ENCODE assay signal across 8 cellular contexts in genomic region chr1:161523817-161524741, GRCh38. TPM values are rescaled to one million over a fixed set of nuclear protein-coding genes. Genes with fewer than 3 reads are reported as not detected.
DNase-seq lines count a peak whose midpoint lies in the region; ATAC-seq and TF ChIP-seq lines count a peak whose summit lies in the region.
"Not testable (repeated sequence)": the region's sequence is repeated elsewhere in the genome, so short reads cannot be mapped to it uniquely, and the experiment has no call there.

Gene HSPA6 (plus strand): TSS chr1:161524540. CDS start chr1:161524659, 119 bp downstream.

- not testable (repeated sequence) for H3F3A ChIP-seq in neural progenitor cell (ENCODE audit: low read depth)

- H3K4me3 ChIP-seq in HFF-Myc (replicated peaks; ENCODE audit: low read depth, low read length) (peak within 1 kb of the TSS; percentile 58), neural progenitor cell (peak within 1 kb of the TSS; percentile 90)

- peak within 1 kb of the TSS; percentile 73 for H2AFZ ChIP-seq in neural progenitor cell (replicated peaks)

- TF ChIP-seq CTCF in HFF-Myc (IDR thresholded peaks at IDR 0.05; ENCODE audit: low read depth, low read length, missing control alignments); neural progenitor cell (IDR thresholded peaks at IDR 0.05): not testable (repeated sequence)

- H3K36me3 ChIP-seq in neural progenitor cell: not testable (repeated sequence)

- ATAC-seq in activated naive CD4-positive, alpha-beta T cell treated with anti-CD3 and anti-CD28 coated beads, Interleukin-2, amount 50 U/mL, for 72 hours: peak; percentile 77 to 86

- H3K4me3 Mint-ChIP-seq in neural progenitor cell: peak within 1 kb of the TSS; percentile 92
- peak within 1 kb of the TSS; percentile 83 for H3K4me3 Mint-ChIP-seq in stimulated activated naive CD8-positive, alpha-beta T cell treated with anti-CD3 and anti-CD28 coated beads, Interleukin-15, Interleukin-2, amounts not matched to agents 100 ng/mL and 50 ng/mL, for 24 hours

- H3K27ac ChIP-seq in neural progenitor cell: not testable (repeated sequence)

- H3K79me2 ChIP-seq in neural progenitor cell (ENCODE audit: low read depth): not testable (repeated sequence)

- H3K36me3 Mint-ChIP-seq in activated naive CD4-positive, alpha-beta T cell treated with anti-CD3 and anti-CD28 coated beads, Interleukin-2, amount 50 U/mL, for 72 hours; neural progenitor cell; stimulated activated naive CD8-positive, alpha-beta T cell treated with anti-CD3 and anti-CD28 coated beads, Interleukin-15, Interleukin-2, amounts not matched to agents 100 ng/mL and 50 ng/mL, for 24 hours (ENCODE audit: low read depth): not testable (repeated sequence)

- peak within 1 kb of the TSS; percentile 94 to 100 for H3K27ac Mint-ChIP-seq in activated naive CD4-positive, alpha-beta T cell treated with anti-CD3 and anti-CD28 coated beads, Interleukin-2, amount 50 U/mL, for 72 hours
- H3K27ac Mint-ChIP-seq in neural progenitor cell: peak within 1 kb of the TSS; percentile 96
- peak within 1 kb of the TSS; percentile 88 for H3K27ac Mint-ChIP-seq in stimulated activated naive CD8-positive, alpha-beta T cell treated with anti-CD3 and anti-CD28 coated beads, Interleukin-15, Interleukin-2, amounts not matched to agents 100 ng/mL and 50 ng/mL, for 24 hours

- DNase-seq in EL: peak; percentile 79
- DNase-seq in HFF-Myc (ENCODE audit: extremely low read depth, low read depth): peak; percentile 58
- peak; percentile 51 for DNase-seq in NCI-H1105 (lab: John Stamatoyannopoulos, UW)
- DNase-seq in SW 1271 (lab: John Stamatoyannopoulos, UW): peak; percentile 14 to 67
- DNase-seq in activated naive CD4-positive, alpha-beta T cell treated with anti-CD3 and anti-CD28 coated beads, Interleukin-2, amount 50 U/mL, for 72 hours (ENCODE audit: low spot score in 2 of 2): peak; percentile 80 to 81
- peak; percentile 62 for DNase-seq in germinal center (ENCODE audit: low spot score)
- peak; percentile 81 for DNase-seq in neural progenitor cell (ENCODE audit: low spot score)

- peaks cover 58% of the 10 kb centered on the region for H3K27me3 ChIP-seq in neural progenitor cell

- H3K4me1 Mint-ChIP-seq in neural progenitor cell: not testable (repeated sequence)
- peaks cover 11% of the 10 kb centered on the region for H3K4me1 Mint-ChIP-seq in stimulated activated naive CD8-positive, alpha-beta T cell treated with anti-CD3 and anti-CD28 coated beads, Interleukin-15, Interleukin-2, amounts not matched to agents 100 ng/mL and 50 ng/mL, for 24 hours (ENCODE audit: low read depth)

- not testable (repeated sequence) for H4K20me1 ChIP-seq in neural progenitor cell (ENCODE audit: low read depth)

- peak within 1 kb of the TSS; percentile 78 for H3K4me2 ChIP-seq in neural progenitor cell

- H3K9me3 ChIP-seq in neural progenitor cell (ENCODE audit: low read depth): not testable (repeated sequence)

- H3K4me1 ChIP-seq in neural progenitor cell: not testable (repeated sequence)

- not testable (repeated sequence) for H3K9me3 Mint-ChIP-seq in activated naive CD4-positive, alpha-beta T cell treated with anti-CD3 and anti-CD28 coated beads, Interleukin-2, amount 50 U/mL, for 72 hours; neural progenitor cell; stimulated activated naive CD8-positive, alpha-beta T cell treated with anti-CD3 and anti-CD28 coated beads, Interleukin-15, Interleukin-2, amounts not matched to agents 100 ng/mL and 50 ng/mL, for 24 hours

- H3K9ac ChIP-seq in neural progenitor cell: not testable (repeated sequence)

- H3K27me3 Mint-ChIP-seq in neural progenitor cell (ENCODE audit: insufficient read depth, low read depth): peaks cover 24% of the 10 kb centered on the region
- peaks cover 18% of the 10 kb centered on the region for H3K27me3 Mint-ChIP-seq in stimulated activated naive CD8-positive, alpha-beta T cell treated with anti-CD3 and anti-CD28 coated beads, Interleukin-15, Interleukin-2, amounts not matched to agents 100 ng/mL and 50 ng/mL, for 24 hours

RNA-seq across cellular contexts. Expression of gene HSPA6, which starts in this region (rescaled TPM):
- under 1 TPM; 0.31 to 0.61 TPM for total RNA-seq in activated naive CD4-positive, alpha-beta T cell treated with anti-CD3 and anti-CD28 coated beads, Interleukin-2, amount 50 U/mL, for 72 hours
- total RNA-seq in neural progenitor cell (ENCODE audit: low replicate concordance): 0.09 TPM in 1 of 2 replicates, not detected in the other

Comparison
In these comparisons a context has a peak if more than half of its experiments do, and no peak if none do; other contexts are left out.
1. Peak in DNase-seq and ATAC-seq in activated naive CD4-positive, alpha-beta T cell treated with anti-CD3 and anti-CD28 coated beads, Interleukin-2, amount 50 U/mL, for 72 hours; RNA of the gene not detected or under 1 TPM.
2. Peak in DNase-seq, H3K4me3 ChIP-seq and H3K4me2 ChIP-seq in neural progenitor cell; RNA of the gene not detected or under 1 TPM.